ENCODE assay signal across 11 cellular contexts in the genomic region with DNA sequence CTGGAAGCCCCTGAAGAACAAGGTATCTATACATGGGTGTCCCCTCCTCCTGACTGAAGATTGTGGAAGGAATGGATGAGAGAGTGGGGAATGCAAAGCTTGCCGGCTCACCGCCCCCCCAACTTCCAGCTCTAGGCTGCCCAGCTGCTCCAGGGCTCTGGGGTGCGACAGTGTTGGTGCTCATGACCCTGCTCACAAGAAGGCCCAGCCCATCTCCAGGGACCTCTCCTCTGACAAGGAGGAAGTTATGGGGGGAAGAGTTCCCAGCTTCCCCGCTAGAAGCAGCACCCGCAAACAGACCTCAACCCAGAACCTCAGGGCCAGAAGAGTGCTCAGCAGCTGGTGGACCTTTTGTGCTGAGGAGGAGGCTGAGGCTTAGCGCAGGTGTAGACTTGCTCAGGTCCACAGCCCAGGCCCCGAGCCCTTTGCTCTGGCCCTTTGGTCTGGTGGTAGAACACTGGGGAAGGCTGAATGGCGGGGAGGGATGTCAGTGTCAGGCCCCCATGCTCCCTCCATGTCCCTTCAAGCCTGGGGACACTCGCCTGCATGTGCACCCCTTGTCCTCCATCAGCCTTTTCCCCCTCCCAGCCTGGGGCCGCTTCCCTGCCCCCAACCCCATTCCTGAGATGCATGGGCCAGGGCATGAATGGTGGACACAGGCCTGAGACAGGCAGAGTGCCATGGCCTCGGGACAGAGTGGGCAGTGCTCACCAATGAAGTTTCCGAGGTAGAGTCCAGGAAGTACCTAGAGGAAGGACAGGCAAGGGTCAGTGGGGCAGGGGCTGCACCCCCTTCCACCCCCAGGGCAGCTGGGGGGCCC. TPM values are rescaled to one million over a fixed set of nuclear protein-coding genes. Genes with fewer than 3 reads are reported as not detected.
DNase-seq lines count a peak whose midpoint lies in the region; ATAC-seq and TF ChIP-seq lines count a peak whose summit lies in the region.
"Had no signal": no experiment of that assay in that cellular context is flagged by ENCODE, and none has a peak within 500 bp of the region (broad histone marks: within the 10 kb centered on the region; RNA-seq: fewer than 3 reads in every experiment).

No MANE protein-coding gene starts in this region.

- peaks cover 13% of the 10 kb centered on the region for H3K4me1 Mint-ChIP-seq in activated T-cell treated with anti-CD3 and anti-CD28 coated beads, Interleukin-2, amount 50 U/mL, for 4 hours (ENCODE audit: low read depth)
- H3K4me1 Mint-ChIP-seq in activated T-helper 17 cell treated with anti-CD3 and anti-CD28 coated beads, Interleukin-2, amount 50 U/mL, for 72 hours: peaks cover 11% of the 10 kb centered on the region
- H3K4me1 Mint-ChIP-seq in T-helper 2 cell treated with Interferon-gamma antibody and Interleukin-4, amounts not matched to agents 5 μg/mL and 100 μg/mL, for 36 hours (ENCODE audit: low read depth): peaks cover 8% of the 10 kb centered on the region

- TF ChIP-seq EP300 in stomach (IDR thresholded peaks at IDR 0.05): no peak

- H3K4me3 ChIP-seq in stomach: peak overlapping the region in 3 of 4 donors; percentile 60 to 93 (median 78)

- H3K36me3 Mint-ChIP-seq in activated T-cell treated with anti-CD3 and anti-CD28 coated beads, Interleukin-2, amount 50 U/mL, for 4 hours (ENCODE audit: insufficient read depth): no peaks in the 10 kb centered on the region
- H3K36me3 Mint-ChIP-seq in activated T-helper 17 cell treated with anti-CD3 and anti-CD28 coated beads, Interleukin-2, amount 50 U/mL, for 72 hours (ENCODE audit: low read depth): peaks cover 13% of the 10 kb centered on the region
- H3K36me3 Mint-ChIP-seq in T-helper 2 cell treated with Interferon-gamma antibody and Interleukin-4, amounts not matched to agents 5 μg/mL and 100 μg/mL, for 36 hours (ENCODE audit: low read depth): no peaks in the 10 kb centered on the region

- WGBS in stomach, 5 donors: 67 to 83% (median 76%) methylated on average over 9 to 12 of the region's 12 CpGs

- intact Hi-C loops in stomach (cut with DNase I; ENCODE audit: low total_unique reads): no loop called here

- no peaks in the 10 kb centered on the region for H3K9me3 ChIP-seq in stomach

- no peak for TF ChIP-seq POLR2A in stomach (IDR thresholded peaks at IDR 0.05)

- H3K4me3 Mint-ChIP-seq in activated T-cell treated with anti-CD3 and anti-CD28 coated beads, Interleukin-2, amount 50 U/mL, for 4 hours: peak overlapping the region; percentile 79
- H3K4me3 Mint-ChIP-seq in activated T-helper 17 cell treated with anti-CD3 and anti-CD28 coated beads, Interleukin-2, amount 50 U/mL, for 72 hours: peak overlapping the region; percentile 85
- H3K4me3 Mint-ChIP-seq in T-helper 2 cell treated with Interferon-gamma antibody and Interleukin-4, amounts not matched to agents 5 μg/mL and 100 μg/mL, for 36 hours: no peak overlapping the region

- DNase-seq in activated T-cell treated with anti-CD3 and anti-CD28 coated beads, Interleukin-2, amount 50 U/mL, for 4 hours: no peak
- DNase-seq in activated T-cell treated with anti-CD3 and anti-CD28 coated beads, Interleukin-2, amount 50 U/mL, for 48 hours: no peak
- DNase-seq in islet precursor cell (peak; percentile 44), stomach (no peak)
- no peak for DNase-seq in T-helper 2 cell treated with Interferon-gamma antibody and Interleukin-4, amounts not matched to agents 5 μg/mL and 100 μg/mL, for 36 hours (ENCODE audit: low spot score)
- DNase-seq: activated CD4-positive, alpha-beta T cell treated with anti-CD3 and anti-CD28 coated beads, Interleukin-2, amount 50 U/mL, for 1 hour; stimulated activated CD4-positive, alpha-beta T cell treated with anti-CD3 and anti-CD28 coated beads, Interleukin-4, amount 100 ng/mL, for 24 hours had no signal

- peaks cover 0 to 27% (median 20%) of the 10 kb centered on the region in 3 donors for H3K27me3 ChIP-seq in stomach

- no peaks in the 10 kb centered on the region for H3K36me3 ChIP-seq in stomach

- TF ChIP-seq CTCF in stomach (IDR thresholded peaks at IDR 0.05): no peak

- peaks cover 6 to 24% (median 23%) of the 10 kb centered on the region in 4 donors for H3K4me1 ChIP-seq in stomach

- peak overlapping the region; percentile 79 for H3K27ac Mint-ChIP-seq in activated T-helper 17 cell treated with anti-CD3 and anti-CD28 coated beads, Interleukin-2, amount 50 U/mL, for 72 hours
- no peak overlapping the region for H3K27ac Mint-ChIP-seq in T-helper 2 cell treated with Interferon-gamma antibody and Interleukin-4, amounts not matched to agents 5 μg/mL and 100 μg/mL, for 36 hours

- peaks cover 35% of the 10 kb centered on the region for H3K27me3 Mint-ChIP-seq in activated T-cell treated with anti-CD3 and anti-CD28 coated beads, Interleukin-2, amount 50 U/mL, for 4 hours (ENCODE audit: low read depth)
- H3K27me3 Mint-ChIP-seq in activated T-helper 17 cell treated with anti-CD3 and anti-CD28 coated beads, Interleukin-2, amount 50 U/mL, for 72 hours: peaks cover 29% of the 10 kb centered on the region
- H3K27me3 Mint-ChIP-seq in T-helper 2 cell treated with Interferon-gamma antibody and Interleukin-4, amounts not matched to agents 5 μg/mL and 100 μg/mL, for 36 hours (ENCODE audit: low read depth): peaks cover 48% of the 10 kb centered on the region

- H3K9me3 Mint-ChIP-seq in activated T-cell treated with anti-CD3 and anti-CD28 coated beads, Interleukin-2, amount 50 U/mL, for 4 hours: no peaks in the 10 kb centered on the region
- H3K9me3 Mint-ChIP-seq in activated T-helper 17 cell treated with anti-CD3 and anti-CD28 coated beads, Interleukin-2, amount 50 U/mL, for 72 hours: no peaks in the 10 kb centered on the region
- H3K9me3 Mint-ChIP-seq in T-helper 2 cell treated with Interferon-gamma antibody and Interleukin-4, amounts not matched to agents 5 μg/mL and 100 μg/mL, for 36 hours: no peaks in the 10 kb centered on the region

- ATAC-seq in activated T-cell treated with anti-CD3 and anti-CD28 coated beads, Interleukin-2, amount 50 U/mL, for 4 hours: no peak
- no peak for ATAC-seq in activated T-helper 17 cell treated with anti-CD3 and anti-CD28 coated beads, Interleukin-2, amount 50 U/mL, for 72 hours (replicated peaks)
- ATAC-seq in GM18517 (IDR thresholded peaks at IDR 0.05; ENCODE audit: unreplicated experiment) (no peak), HG02678 (IDR thresholded peaks at IDR 0.05; ENCODE audit: unreplicated experiment) (no peak)

- H3K27ac ChIP-seq in stomach: no peak overlapping the region

RNA-seq across cellular contexts. Expression of a gene that starts 1.3 kb away (rescaled TPM):
- total RNA-seq in activated T-cell treated with anti-CD3 and anti-CD28 coated beads, Interleukin-2, amount 50 U/mL, for 4 hours: not detected
- total RNA-seq in activated T-helper 17 cell treated with anti-CD3 and anti-CD28 coated beads, Interleukin-2, amount 50 U/mL, for 72 hours: not detected
- 1 to 10 TPM in 1 of 5 donors, under 1 TPM in 1, not detected in 3; 0.45 to 3.9 TPM for total RNA-seq in stomach
- 1 to 10 TPM; 2.1 to 4.7 (median 2.9) TPM for polyA plus RNA-seq in stomach
- polyA plus RNA-seq: AG04450 had no signal

RNA-seq across cellular contexts. Expression of a gene that starts 1.4 kb away (rescaled TPM):
- not detected for total RNA-seq in activated T-cell treated with anti-CD3 and anti-CD28 coated beads, Interleukin-2, amount 50 U/mL, for 4 hours
- not detected for total RNA-seq in activated T-helper 17 cell treated with anti-CD3 and anti-CD28 coated beads, Interleukin-2, amount 50 U/mL, for 72 hours
- under 1 TPM in 2 of 5 donors, not detected in 3; 0.18 to 0.43 TPM for total RNA-seq in stomach
- polyA plus RNA-seq in stomach: under 1 TPM in 1 of 3 donors, not detected in 2; 0.15 TPM
- polyA plus RNA-seq: AG04450 had no signal

RNA-seq across cellular contexts. Expression of a gene that starts 23.7 kb away (rescaled TPM):
- not detected for total RNA-seq in activated T-cell treated with anti-CD3 and anti-CD28 coated beads, Interleukin-2, amount 50 U/mL, for 4 hours
- not detected for total RNA-seq in activated T-helper 17 cell treated with anti-CD3 and anti-CD28 coated beads, Interleukin-2, amount 50 U/mL, for 72 hours
- 1 to 10 TPM in 1 of 5 donors, not detected in 4; 1.1 TPM for total RNA-seq in stomach
- polyA plus RNA-seq in stomach: under 1 TPM in 2 of 3 donors, not detected in 1; 0.43 to 0.44 TPM
- polyA plus RNA-seq: AG04450 had no signal

RNA-seq across cellular contexts. Expression of a gene that starts 49.9 kb away (rescaled TPM):
- total RNA-seq in activated T-cell treated with anti-CD3 and anti-CD28 coated beads, Interleukin-2, amount 50 U/mL, for 4 hours: under 1 TPM in 2 of 3 donors, not detected in 1; 0.10 to 0.11 TPM
- total RNA-seq in activated T-helper 17 cell treated with anti-CD3 and anti-CD28 coated beads, Interleukin-2, amount 50 U/mL, for 72 hours: under 1 TPM; 0.40 to 0.86 TPM
- under 1 TPM in 2 of 5 donors, not detected in 3; 0.37 to 0.45 TPM for total RNA-seq in stomach
- polyA plus RNA-seq in stomach: under 1 TPM; 0.19 to 0.43 (median 0.31) TPM
- polyA plus RNA-seq: AG04450 had no signal
